8 cellular contexts compared by ENCODE assay signal in the genomic region with DNA sequence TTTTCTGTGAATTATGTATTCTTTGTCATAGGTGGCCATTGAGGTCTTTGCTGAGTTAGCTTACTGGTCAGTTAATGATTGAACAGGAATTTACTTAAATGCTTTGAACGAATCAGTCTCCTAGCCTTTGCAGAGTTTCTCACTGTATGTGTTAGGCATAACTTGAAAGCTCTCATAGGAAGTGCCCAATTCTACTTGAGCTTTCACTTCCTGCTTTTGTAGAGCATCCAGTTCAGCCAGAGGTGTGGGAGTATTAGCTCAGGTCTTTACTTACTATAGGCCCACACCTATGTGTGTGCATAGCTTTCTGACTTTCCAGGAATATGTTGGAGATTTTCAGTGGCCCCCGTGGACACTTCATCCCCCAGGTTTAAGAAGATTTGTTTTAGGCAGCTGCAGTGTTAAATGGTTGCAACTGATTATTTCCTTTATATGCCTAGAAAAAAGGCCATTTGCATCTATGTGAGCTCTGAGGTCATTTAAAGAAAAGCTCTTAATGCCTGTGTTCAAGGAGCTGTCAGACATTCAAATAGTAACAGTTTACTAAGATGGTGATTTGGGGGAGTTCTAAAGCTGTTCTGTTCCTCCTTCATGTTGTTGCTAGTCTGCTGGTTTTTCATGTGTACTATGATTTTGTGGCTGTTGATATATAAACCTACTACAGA.
A peak's percentile ranks its signal among the peaks of the same experiment; 100 is the strongest.
DNase-seq lines count a peak whose midpoint lies in the region; ATAC-seq, FAIRE-seq and TF ChIP-seq lines count a peak whose summit lies in the region.

No MANE protein-coding gene starts in this region.

- POLR2A ChIA-PET in activated CD4-positive, alpha-beta T cell treated with anti-CD3 and anti-CD28 coated beads, Interleukin-2, amount 10 ng/mL, durations not matched to agents 7 days and 5 days (lab: Charles Lee), result no interaction called here

- H3K4me3 ChIP-seq in keratinocyte (ENCODE audit: control insufficient read depth in 2 of 3, extremely low read depth in 1 of 3, insufficient read depth in 2 of 3, low read depth in 1 of 3, low read length in 3 of 3) (no peak overlapping the region), esophagus squamous epithelium (no peak overlapping the region), psoas muscle (no peak overlapping the region)

- TF ChIP-seq CTCF in GM13976 (IDR thresholded peaks at IDR 0.05; ENCODE audit: borderline replicate concordance, control extremely low read depth, extremely low read depth, insufficient read depth, missing control alignments) (no peak), keratinocyte (optimal IDR thresholded peaks at IDR 0.05 in 1 of 3, IDR thresholded peaks at IDR 0.05 in 1 of 3, conservative IDR thresholded peaks at IDR 0.05 in 1 of 3; ENCODE audit: extremely low read depth in 1 of 3, insufficient read depth in 2 of 3, low read length in 3 of 3) (no peak), esophagus squamous epithelium (IDR thresholded peaks at IDR 0.05) (no peak), psoas muscle (IDR thresholded peaks at IDR 0.05) (no peak)

- no peak for TF ChIP-seq POLR2A in esophagus squamous epithelium (IDR thresholded peaks at IDR 0.05)

- CTCF ChIA-PET in activated CD4-positive, alpha-beta T cell treated with anti-CD3 and anti-CD28 coated beads, Interleukin-2, amount 10 ng/mL, durations not matched to agents 7 days and 5 days (lab: Charles Lee), result interaction anchor here (1.3 kb wide), 1 partner anchor 11 kb away, joined by 3 read pairs; no protein-coding TSS in a partner anchor

- peaks cover 2% of the 10 kb centered on the region for H3K9me3 Mint-ChIP-seq in activated CD4-positive, alpha-beta T cell treated with anti-CD3 and anti-CD28 coated beads, Interleukin-2, amount 10 ng/mL, durations not matched to agents 7 days and 5 days

- FAIRE-seq in keratinocyte (lab: Jason Lieb, UNC), result peak; percentile 65

- H2AFZ ChIP-seq in keratinocyte (ENCODE audit: control insufficient read depth, low read length), result no peak overlapping the region

- H3K36me3 Mint-ChIP-seq in activated CD4-positive, alpha-beta T cell treated with anti-CD3 and anti-CD28 coated beads, Interleukin-2, amount 10 ng/mL, durations not matched to agents 7 days and 5 days (ENCODE audit: low read depth), result peaks cover 16% of the 10 kb centered on the region

- H3K4me1 Mint-ChIP-seq in activated CD4-positive, alpha-beta T cell treated with anti-CD3 and anti-CD28 coated beads, Interleukin-2, amount 10 ng/mL, durations not matched to agents 7 days and 5 days, result peaks cover 10% of the 10 kb centered on the region

- dilution Hi-C loops in keratinocyte (cut with MboI; ENCODE audit: extremely low pct_ligation_motif_present, low sequenced_read_pairs), result no loop called here

- no peak overlapping the region for H3K9ac ChIP-seq in keratinocyte (ENCODE audit: control insufficient read depth, extremely low read depth, insufficient read depth, low read length)

- 74 to 90% methylated on average over 2 of the region's 2 CpGs for WGBS in esophagus squamous epithelium, 2 donors
- WGBS in psoas muscle, 3 donors, result 79 to 80% (median 79%) methylated on average over 2 of the region's 2 CpGs

- intact Hi-C loops in esophagus squamous epithelium (cut with DNase I), result no loop called here
- intact Hi-C loops in psoas muscle (cut with DNase I), result no loop called here

- no peaks in the 10 kb centered on the region for H3K27me3 Mint-ChIP-seq in activated CD4-positive, alpha-beta T cell treated with anti-CD3 and anti-CD28 coated beads, Interleukin-2, amount 10 ng/mL, durations not matched to agents 7 days and 5 days

- H3K79me2 ChIP-seq in keratinocyte (ENCODE audit: control insufficient read depth, insufficient read depth, low read length), result no peaks in the 10 kb centered on the region

- no peak overlapping the region for H3K4me2 ChIP-seq in keratinocyte (ENCODE audit: control insufficient read depth, extremely low read depth, insufficient read depth, low read depth, low read length)

- H3K27me3 ChIP-seq in keratinocyte (ENCODE audit: control insufficient read depth, extremely low read depth, insufficient read depth, low read length), result no peaks in the 10 kb centered on the region
- H3K27me3 ChIP-seq in esophagus squamous epithelium, result no peaks in the 10 kb centered on the region
- no peaks in the 10 kb centered on the region for H3K27me3 ChIP-seq in psoas muscle (ENCODE audit: insufficient read depth in 3 of 3, low read length in 2 of 3)

- no peaks in the 10 kb centered on the region for H3K9me3 ChIP-seq in keratinocyte (ENCODE audit: control insufficient read depth, low read depth, low read length)
- no peaks in the 10 kb centered on the region for H3K9me3 ChIP-seq in esophagus squamous epithelium
- no peaks in the 10 kb centered on the region for H3K9me3 ChIP-seq in psoas muscle

- no peaks in the 10 kb centered on the region for H4K20me1 ChIP-seq in keratinocyte (ENCODE audit: control insufficient read depth, extremely low read depth, insufficient read depth, low read length)

- H3K4me3 Mint-ChIP-seq in activated CD4-positive, alpha-beta T cell treated with anti-CD3 and anti-CD28 coated beads, Interleukin-2, amount 10 ng/mL, durations not matched to agents 7 days and 5 days, result no peak overlapping the region

- DNase-seq in GM13976 (ENCODE audit: low spot score) (peak; percentile 56), keratinocyte (ENCODE audit: low read depth, low spot score) (no peak), ecto neural progenitor cell (ENCODE audit: low spot score) (no peak), esophagus squamous epithelium (lab: John Stamatoyannopoulos, UW) (no peak), psoas muscle (no peak)
- no peak for DNase-seq in activated CD4-positive, alpha-beta T cell treated with anti-CD3 and anti-CD28 coated beads, Interleukin-2, amount 10 ng/mL, durations not matched to agents 7 days and 5 days

- ATAC-seq in GM21528 (IDR thresholded peaks at IDR 0.05; ENCODE audit: low FRiP score, unreplicated experiment) (peak; percentile 99), HG03565 (IDR thresholded peaks at IDR 0.05; ENCODE audit: unreplicated experiment) (peak; percentile 98), psoas muscle (no peak)

- H3K27ac ChIP-seq in keratinocyte (ENCODE audit: control insufficient read depth, insufficient read depth, low read length) (no peak overlapping the region), esophagus squamous epithelium (peak overlapping the region in 1 of 4 donors; percentile 29), psoas muscle (no peak overlapping the region)

- H3K4me1 ChIP-seq in keratinocyte (ENCODE audit: control insufficient read depth, extremely low read depth, insufficient read depth, low read length) (no peaks in the 10 kb centered on the region), esophagus squamous epithelium (peaks cover 0 to 14% (median 0%) of the 10 kb centered on the region in 3 donors), psoas muscle (peaks cover 16% of the 10 kb centered on the region)

- in situ Hi-C loops in GM13976 (cut with MboI; ENCODE audit: low sequenced_read_pairs, unreplicated experiment), result no loop called here

- H3K27ac Mint-ChIP-seq in activated CD4-positive, alpha-beta T cell treated with anti-CD3 and anti-CD28 coated beads, Interleukin-2, amount 10 ng/mL, durations not matched to agents 7 days and 5 days, result no peak overlapping the region

- no peaks in the 10 kb centered on the region for H3K36me3 ChIP-seq in keratinocyte (ENCODE audit: control insufficient read depth in 2 of 2, extremely low read depth in 1 of 2, insufficient read depth in 2 of 2, low read length in 2 of 2)
- H3K36me3 ChIP-seq in esophagus squamous epithelium, result peaks cover 0 to 21% (median 0%) of the 10 kb centered on the region in 3 donors
- peaks cover 0 to under 1% of the 10 kb centered on the region in 2 donors for H3K36me3 ChIP-seq in psoas muscle (ENCODE audit: insufficient read depth in 1 of 2, low read depth in 1 of 2)

- H3K9me1 ChIP-seq in keratinocyte (ENCODE audit: control insufficient read depth, extremely low read depth, insufficient read depth, low read length), result no peaks in the 10 kb centered on the region

Comparison
In these comparisons a context has a peak if more than half of its experiments do, and no peak if none do; other contexts are left out.
1. ATAC-seq: peak in GM21528 (single experiment) and HG03565 (single experiment); none in psoas muscle (0 of 4).